In genomic region chr18:3612315-3612714, GRCh38 we compare ENCODE assay signal across 13 cellular contexts.
A peak's percentile ranks its signal among the peaks of the same experiment; 100 is the strongest.
DNase-seq lines count a peak whose midpoint lies in the region; ATAC-seq and TF ChIP-seq lines count a peak whose summit lies in the region.
"Had no signal": no experiment of that assay in that cellular context is flagged by ENCODE, and none has a peak within 500 bp of the region (broad histone marks: within the 10 kb centered on the region; RNA-seq: fewer than 3 reads in every experiment).

No MANE protein-coding gene starts in this region.

- H3K9ac ChIP-seq in SK-N-SH: no peak overlapping the region

- H3K9me2 ChIP-seq in SK-N-SH: no peaks in the 10 kb centered on the region

- 63% methylated on average over 5 of the region's 5 CpGs for WGBS in SK-N-SH (ENCODE audit: low lambda C conversion rate)
- 82% methylated on average over 5 of the region's 5 CpGs for WGBS in esophagus muscularis mucosa

- H3K4me3 ChIP-seq in SK-N-SH (ENCODE audit: low read depth in 2 of 2, low read length in 1 of 2) (no peak overlapping the region), esophagus muscularis mucosa (no peak overlapping the region)
- H3K4me3 ChIP-seq: ovary had no signal

- intact Hi-C loops in sciatic nerve (cut with DNase I) (no loop called here), esophagus muscularis mucosa (cut with DNase I) (no loop called here)

- H3K79me2 ChIP-seq in SK-N-SH (ENCODE audit: insufficient read depth): peaks cover 6% of the 10 kb centered on the region

- H4K20me1 ChIP-seq in SK-N-SH (ENCODE audit: insufficient read depth): no peaks in the 10 kb centered on the region

- H3K9me3 ChIP-seq in SK-N-SH: no peaks in the 10 kb centered on the region
- no peaks in the 10 kb centered on the region for H3K9me3 ChIP-seq in esophagus muscularis mucosa
- H3K9me3 ChIP-seq: ovary, tibial nerve had no signal

- H2AFZ ChIP-seq in SK-N-SH (ENCODE audit: low read depth): no peak overlapping the region

- no peak overlapping the region; a peak in 1 of 4 replicates for H3K27ac ChIP-seq in SK-N-SH (ENCODE audit: low read depth in 2 of 2, low read length in 1 of 2)
- H3K27ac ChIP-seq in esophagus muscularis mucosa (replicated peaks in 1 of 4): no peak overlapping the region
- H3K27ac ChIP-seq: ovary had no signal

- no peak for DNase-seq in SK-N-SH
- peak; percentile 69 for DNase-seq in LHCN-M2 (ENCODE audit: low read depth)
- peak; percentile 76 for DNase-seq in fibroblast of gingiva (ENCODE audit: low read depth)
- peak; percentile 25 for DNase-seq in sciatic nerve (ENCODE audit: low spot score)
- no peak for DNase-seq in stimulated activated naive CD4-positive, alpha-beta T cell (lab: John Stamatoyannopoulos, UW)
- no peak for DNase-seq in NOMO-1 treated with dmso at 0.1 percent for 144 hours (lab: John Stamatoyannopoulos, UW; ENCODE audit: unreplicated experiment)
- DNase-seq in esophagus muscularis mucosa (ENCODE audit: extremely low spot score): no peak
- DNase-seq: activated T-cell treated with anti-CD3 and anti-CD28 coated beads, Interleukin-2, amount 50 U/mL, for 4 hours; mammary epithelial cell; NCI-H1694 treated with DMSO at 0.1 percent for 48 hours had no signal

- H3K27me3 ChIP-seq in SK-N-SH (ENCODE audit: insufficient read depth): no peaks in the 10 kb centered on the region
- H3K27me3 ChIP-seq in esophagus muscularis mucosa: no peaks in the 10 kb centered on the region
- H3K27me3 ChIP-seq: ovary, tibial nerve had no signal

- POLR2A ChIA-PET in SK-N-SH (lab: Yijun Ruan, JAX): no interaction called here

- TF ChIP-seq EP300 in SK-N-SH (IDR thresholded peaks at IDR 0.05; ENCODE audit: borderline replicate concordance in 1 of 2, low read depth in 1 of 2, low read length in 1 of 2): no peak
- TF ChIP-seq EP300 in esophagus muscularis mucosa (IDR thresholded peaks at IDR 0.05): no peak

- ATAC-seq in SK-N-SH treated with all-trans-retinoic acid at 6 μM for 48 hours: peak; percentile 24; the same call in 2 of the 3 replicates
- no peak for ATAC-seq in sciatic nerve
- ATAC-seq: activated T-cell treated with anti-CD3 and anti-CD28 coated beads, Interleukin-2, amount 50 U/mL, for 4 hours had no signal

- H3F3A ChIP-seq in SK-N-SH (replicated peaks; ENCODE audit: insufficient read depth): peaks cover under 1% of the 10 kb centered on the region

- CTCF ChIA-PET in SK-N-SH (lab: Yijun Ruan, JAX): interaction anchor here (0.6 to 2.3 kb wide), 2 partner anchors 11 to 18 kb away, joined by 3 to 13 read pairs; no protein-coding TSS in a partner anchor

- H3K4me2 ChIP-seq in SK-N-SH: no peak overlapping the region

- no peak for TF ChIP-seq RAD21 in SK-N-SH (IDR thresholded peaks at IDR 0.05; ENCODE audit: low read length)

- TF ChIP-seq POLR2A in esophagus muscularis mucosa (IDR thresholded peaks at IDR 0.05; ENCODE audit: low read depth): no peak

- H3K4me1 ChIP-seq in SK-N-SH (ENCODE audit: control insufficient read depth in 1 of 2, insufficient read depth in 2 of 2, low read depth in 1 of 2, low read length in 1 of 2) (peaks cover 4 to 7% of the 10 kb centered on the region in 2 experiments; a peak in 2 of 4 replicates), esophagus muscularis mucosa (no peaks in the 10 kb centered on the region)

- TF ChIP-seq CTCF in SK-N-SH (IDR thresholded peaks at IDR 0.05) (no peak), esophagus muscularis mucosa (IDR thresholded peaks at IDR 0.05) (no peak)

- peaks cover 0 to 3% of the 10 kb centered on the region in 2 experiments for H3K36me3 ChIP-seq in SK-N-SH (replicated peaks in 1 of 2; ENCODE audit: control insufficient read depth in 1 of 2, insufficient read depth in 2 of 2, low read length in 1 of 2)
- H3K36me3 ChIP-seq in esophagus muscularis mucosa: no peaks in the 10 kb centered on the region
- H3K36me3 ChIP-seq: ovary, tibial nerve had no signal

TF ChIP-seq in SK-N-SH treated with all-trans-retinoic acid at 6 μM for 48 hours, 23 proteins besides CTCF, POLR2A, EP300 and RAD21:
- TF ChIP-seq SNAI2 (CRISPR knock-in tag; IDR thresholded peaks at IDR 0.05) (no peak), ZNF565 (CRISPR knock-in tag; conservative IDR thresholded peaks at IDR 0.05; ENCODE audit: low read depth) (no peak), ESRRG (CRISPR knock-in tag; IDR thresholded peaks at IDR 0.05) (no peak)

TF ChIP-seq in SK-N-SH, 30 proteins besides CTCF, POLR2A, EP300 and RAD21:
- TF ChIP-seq FOXM1 (IDR thresholded peaks at IDR 0.05; ENCODE audit: low read depth) (no peak), POLR2AphosphoS5 (IDR thresholded peaks at IDR 0.05; ENCODE audit: low read depth, low read length) (no peak), TEAD4 (IDR thresholded peaks at IDR 0.05; ENCODE audit: borderline replicate concordance, insufficient read depth) (no peak), GATA2 (CRISPR knock-in tag; IDR thresholded peaks at IDR 0.05) (no peak), MXI1 (IDR thresholded peaks at IDR 0.05; ENCODE audit: low read depth, low read length) (no peak), FOSL2 (IDR thresholded peaks at IDR 0.05; ENCODE audit: borderline replicate concordance, low read depth) (no peak)
TF ChIP-seq in SK-N-SH: peak in this region for 0.

Comparison
In these comparisons a context has a peak if more than half of its experiments do, and no peak if none do; other contexts are left out.
1. DNase-seq: peak in LHCN-M2 (single experiment), fibroblast of gingiva (single experiment) and sciatic nerve (single experiment); none in SK-N-SH (single experiment), stimulated activated naive CD4-positive, alpha-beta T cell (0 of 6), NOMO-1 treated with dmso at 0.1 percent for 144 hours (single experiment) and esophagus muscularis mucosa (single experiment).